2 cellular contexts compared by ENCODE assay signal in the genomic region with DNA sequence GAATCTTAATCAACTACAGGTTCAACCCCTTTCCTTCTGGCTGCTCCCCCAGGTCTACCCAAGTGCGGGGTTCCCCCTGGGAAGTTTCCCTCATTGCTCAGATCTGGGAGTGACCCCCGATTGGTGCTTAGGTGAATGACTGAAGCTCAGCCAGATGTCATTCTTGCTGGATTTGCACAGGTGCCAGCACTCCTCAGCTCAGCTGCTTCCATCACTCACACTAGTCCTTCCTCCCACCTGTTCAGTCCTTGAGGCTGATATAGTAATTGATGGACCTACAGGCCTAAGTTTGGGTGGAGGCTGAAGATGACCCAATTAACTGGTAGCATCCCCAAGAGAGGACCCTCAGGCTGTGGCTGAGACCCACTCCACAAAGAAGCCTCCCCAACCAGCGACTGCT.
TF ChIP-seq lines count a peak whose summit lies in the region.

No MANE protein-coding gene starts in this region.

TF ChIP-seq in SK-N-SH, 30 proteins besides CTCF, POLR2A, EP300 and RAD21 (continued from another document):
- no peak for TF ChIP-seq FOSL2 (IDR thresholded peaks at IDR 0.05; ENCODE audit: borderline replicate concordance, low read depth)
- no peak for TF ChIP-seq EZH2phosphoT487 (IDR thresholded peaks at IDR 0.05; ENCODE audit: borderline replicate concordance, low read depth)
- TF ChIP-seq TEAD4 (IDR thresholded peaks at IDR 0.05; ENCODE audit: borderline replicate concordance, insufficient read depth): no peak
- TF ChIP-seq REST (IDR thresholded peaks at IDR 0.05; ENCODE audit: low read depth, low read length): no peak
TF ChIP-seq in SK-N-SH: peak in this region for 0.

TF ChIP-seq in SK-N-SH treated with all-trans-retinoic acid at 6 μM for 48 hours, 23 proteins besides CTCF, POLR2A, EP300 and RAD21 (continued from another document):
- TF ChIP-seq TSHZ2 (CRISPR knock-in tag; IDR thresholded peaks at IDR 0.05) (no peak), ESRRG (CRISPR knock-in tag; IDR thresholded peaks at IDR 0.05) (no peak), TCF4 (CRISPR knock-in tag; IDR thresholded peaks at IDR 0.05; ENCODE audit: borderline replicate concordance) (no peak), ZFP3 (CRISPR knock-in tag; IDR thresholded peaks at IDR 0.05) (no peak), ZNF8 (CRISPR knock-in tag; IDR thresholded peaks at IDR 0.05) (no peak), CREB5 (CRISPR knock-in tag; IDR thresholded peaks at IDR 0.05; ENCODE audit: low read depth) (no peak), ZNF70 (CRISPR knock-in tag; IDR thresholded peaks at IDR 0.05) (no peak), ISL1 (CRISPR knock-in tag; IDR thresholded peaks at IDR 0.05) (no peak), CSDC2 (CRISPR knock-in tag; IDR thresholded peaks at IDR 0.05) (no peak), PPARA (CRISPR knock-in tag; IDR thresholded peaks at IDR 0.05; ENCODE audit: borderline replicate concordance) (no peak), ARNTL (CRISPR knock-in tag; IDR thresholded peaks at IDR 0.05; ENCODE audit: borderline replicate concordance, low read depth) (no peak), ZC3H10 (CRISPR knock-in tag; IDR thresholded peaks at IDR 0.05) (no peak), ZNF565 (CRISPR knock-in tag; conservative IDR thresholded peaks at IDR 0.05; ENCODE audit: low read depth) (no peak), RARB (CRISPR knock-in tag; IDR thresholded peaks at IDR 0.05) (no peak)
TF ChIP-seq in SK-N-SH treated with all-trans-retinoic acid at 6 μM for 48 hours: peak in this region for 0.
